In the genomic region with DNA sequence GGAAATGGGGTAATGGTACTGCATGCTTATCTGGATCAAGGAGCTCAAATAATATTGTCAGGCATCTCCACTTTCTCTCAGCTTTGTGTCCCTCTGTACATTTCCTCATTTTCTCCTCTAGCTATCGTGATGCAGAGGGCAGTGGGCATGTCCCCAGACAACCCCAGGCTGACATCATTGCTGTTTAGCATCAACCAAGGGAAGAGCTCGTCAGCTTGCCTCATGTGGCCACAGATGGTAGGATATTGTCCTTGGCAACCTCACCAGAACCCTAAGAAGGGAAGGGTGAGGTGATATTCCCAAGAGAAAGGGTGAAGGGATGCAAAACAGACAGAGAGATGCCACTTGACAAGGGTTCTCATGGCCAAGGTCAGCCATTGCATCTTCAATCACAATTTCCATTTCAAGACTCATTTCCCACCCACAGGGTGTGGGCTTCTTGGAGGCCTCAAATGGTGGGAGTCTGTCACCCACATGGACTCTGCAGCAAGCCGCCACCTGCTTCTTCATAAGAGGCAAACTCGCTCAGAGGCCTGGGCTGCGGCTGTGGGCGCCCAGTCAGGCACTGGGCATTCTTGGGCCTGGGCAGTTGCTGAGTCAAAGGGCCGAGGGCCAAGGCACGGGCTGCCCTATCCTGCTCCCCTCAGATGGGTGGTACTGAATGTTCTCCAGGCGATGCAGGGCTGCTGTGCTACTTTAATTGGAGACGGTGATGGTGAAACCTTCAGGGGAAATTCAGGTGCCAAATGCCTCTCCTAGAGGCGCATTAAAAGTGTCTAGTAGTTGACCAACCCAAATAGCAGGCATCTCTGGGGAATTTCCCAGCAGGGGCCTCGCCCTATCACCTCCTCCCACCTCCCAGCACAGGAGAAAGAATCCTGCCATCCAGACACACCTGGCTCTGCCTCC, we compare ENCODE assay signal across 20 cellular contexts. TPM values are rescaled to one million over a fixed set of nuclear protein-coding genes. Genes with fewer than 3 reads are reported as not detected.
A peak's percentile ranks its signal among the peaks of the same experiment; 100 is the strongest.
DNase-seq lines count a peak whose midpoint lies in the region; ATAC-seq and TF ChIP-seq lines count a peak whose summit lies in the region.
"Had no signal": no experiment of that assay in that cellular context is flagged by ENCODE, and none has a peak within 500 bp of the region (broad histone marks: within the 10 kb centered on the region; RNA-seq: fewer than 3 reads in every experiment).

No MANE protein-coding gene starts in this region.

- H3K27ac ChIP-seq in psoas muscle (no peak overlapping the region), tibial artery (no peak overlapping the region), left lung (no peak overlapping the region)
- H3K27ac ChIP-seq: 22Rv1, GM23248 had no signal

- no peaks in the 10 kb centered on the region for H3K27me3 ChIP-seq in psoas muscle (ENCODE audit: insufficient read depth in 3 of 3, low read length in 2 of 3)
- no peaks in the 10 kb centered on the region for H3K27me3 ChIP-seq in tibial artery
- H3K27me3 ChIP-seq in left lung: no peaks in the 10 kb centered on the region
- H3K27me3 ChIP-seq: MG63 had no signal

- H3K4me3 ChIP-seq in psoas muscle: no peak overlapping the region
- no peak overlapping the region for H3K4me3 ChIP-seq in tibial artery
- no peak overlapping the region for H3K4me3 ChIP-seq in left lung
- H3K4me3 ChIP-seq: GM23248, MG63 had no signal

- H3K4me1 ChIP-seq in psoas muscle: no peaks in the 10 kb centered on the region
- peaks cover 0 to 9% (median 0%) of the 10 kb centered on the region in 4 donors for H3K4me1 ChIP-seq in tibial artery
- H3K4me1 ChIP-seq in left lung: no peaks in the 10 kb centered on the region

- no peaks in the 10 kb centered on the region for H3K36me3 ChIP-seq in psoas muscle (ENCODE audit: insufficient read depth in 1 of 2, low read depth in 1 of 2)
- H3K36me3 ChIP-seq in tibial artery: no peaks in the 10 kb centered on the region
- H3K36me3 ChIP-seq in left lung: no peaks in the 10 kb centered on the region
- H3K36me3 ChIP-seq: MG63 had no signal

- ATAC-seq in esophagus mucosa (peak; percentile 84), psoas muscle (peak in 3 of 4 donors; percentile 79 to 86 (median 86)), GM21390 (IDR thresholded peaks at IDR 0.05; ENCODE audit: unreplicated experiment) (no peak), left lung (no peak)
- ATAC-seq: HCT116 had no signal

- TF ChIP-seq CTCF in psoas muscle (IDR thresholded peaks at IDR 0.05) (no peak), tibial artery (IDR thresholded peaks at IDR 0.05) (no peak), left lung (IDR thresholded peaks at IDR 0.05) (no peak)

- H3K9me3 ChIP-seq in psoas muscle (peaks cover 4% of the 10 kb centered on the region), tibial artery (peaks cover 0 to 6% (median 3%) of the 10 kb centered on the region in 3 donors), left lung (peaks cover 0 to 4% of the 10 kb centered on the region in 2 donors)
- H3K9me3 ChIP-seq: MG63 had no signal

- peak; percentile 44 for DNase-seq in DMS 273 (lab: John Stamatoyannopoulos, UW; ENCODE audit: unreplicated experiment)
- DNase-seq in DMS 273 treated with DMSO at 0.1 percent for 48 hours (lab: John Stamatoyannopoulos, UW): no peak
- DNase-seq in NCI-H446 treated with DMSO at 0.1 percent for 48 hours (lab: John Stamatoyannopoulos, UW): peak; percentile 37
- DNase-seq in psoas muscle: peak in 1 of 2 donors; percentile 75
- no peak for DNase-seq in tibial artery
- DNase-seq in left lung: no peak
- DNase-seq: Calu3; CD4-positive, alpha-beta memory T cell; DMS79 treated with DMSO at 0.1 percent for 48 hours; GM23248; MG63; NCI-H1105; NCI-H187; NCI-H226; NCI-H526 treated with DMSO at 0.1 percent for 48 hours; SIG-M5 had no signal

- 63 to 92% (median 81%) methylated on average over 12 of the region's 12 CpGs for WGBS in psoas muscle, 3 donors

- intact Hi-C loops in psoas muscle (cut with DNase I) (no loop called here), tibial artery (cut with DNase I; ENCODE audit: low total_unique reads) (no loop called here), left lung (cut with DNase I) (no loop called here)

RNA-seq across cellular contexts. Expression of gene MAFB, which starts 58.1 kb away (rescaled TPM):
- 55.9 TPM for total RNA-seq in esophagus mucosa
- 10 to 100 TPM in 2 of 4 donors, 1 to 10 TPM in 2; 6.1 to 63.2 (median 33.4) TPM for total RNA-seq in psoas muscle
- polyA plus RNA-seq in psoas muscle: 10 to 100 TPM in 2 of 3 donors, 1 to 10 TPM in 1; 4.7 to 14.1 (median 11.0) TPM
- total RNA-seq in left lung: 100 to 1,000 TPM in 1 of 2 donors, 10 to 100 TPM in 1; 29.8 to 111 TPM

Comparison
In these comparisons a context has a peak if more than half of its experiments do, and no peak if none do; other contexts are left out.
1. DNase-seq: peak in DMS 273 (single experiment) and NCI-H446 treated with DMSO at 0.1 percent for 48 hours (single experiment); none in DMS 273 treated with DMSO at 0.1 percent for 48 hours (single experiment), tibial artery (0 of 2) and left lung (0 of 2).
2. ATAC-seq: peak in esophagus mucosa (single experiment) and psoas muscle (3 of 4); none in GM21390 (single experiment) and left lung (single experiment).